ENCODE assay signal across 21 cellular contexts in genomic region chr19:10439588-10439987, GRCh38. TPM values are rescaled to one million over a fixed set of nuclear protein-coding genes. Genes with fewer than 3 reads are reported as not detected.
DNase-seq lines count a peak whose midpoint lies in the region; ATAC-seq and TF ChIP-seq lines count a peak whose summit lies in the region.
"Had no signal": no experiment of that assay in that cellular context is flagged by ENCODE, and none has a peak within 500 bp of the region (broad histone marks: within the 10 kb centered on the region; RNA-seq: fewer than 3 reads in every experiment).

No MANE protein-coding gene starts in this region.

- peaks cover 17% of the 10 kb centered on the region for H3K4me1 ChIP-seq in OCI-LY7 (ENCODE audit: insufficient read depth, low read length, poor library complexity, severe bottlenecking)
- no peaks in the 10 kb centered on the region for H3K4me1 ChIP-seq in osteoblast (ENCODE audit: insufficient read depth, low read length)
- peaks cover 3 to 20% (median 14%) of the 10 kb centered on the region in 3 donors for H3K4me1 ChIP-seq in skeletal muscle tissue (ENCODE audit: control insufficient read depth in 3 of 3, insufficient read depth in 3 of 3, low read length in 3 of 3)
- no peaks in the 10 kb centered on the region for H3K4me1 ChIP-seq in left lung
- H3K4me1 ChIP-seq: BE2C had no signal

- peaks cover 10% of the 10 kb centered on the region; the same call in 1 of the 2 replicates for H3K36me3 ChIP-seq in OCI-LY7 (ENCODE audit: insufficient read depth, low read length)
- H3K36me3 ChIP-seq in osteoblast (ENCODE audit: insufficient read depth, low read length): no peaks in the 10 kb centered on the region
- H3K36me3 ChIP-seq in skeletal muscle tissue (ENCODE audit: control insufficient read depth in 3 of 3, insufficient read depth in 3 of 3, low read length in 3 of 3): peaks cover 0 to 2% (median 0%) of the 10 kb centered on the region in 3 donors
- H3K36me3 ChIP-seq in left lung: peaks cover 0 to 10% of the 10 kb centered on the region in 2 donors
- H3K36me3 ChIP-seq: BE2C had no signal

- no peak overlapping the region for H3K27ac ChIP-seq in OCI-LY7 (ENCODE audit: low read depth, low read length, poor library complexity, severe bottlenecking)
- no peak overlapping the region for H3K27ac ChIP-seq in osteoblast (ENCODE audit: low read depth, low read length)
- H3K27ac ChIP-seq in skeletal muscle tissue (ENCODE audit: low read depth, low read length): peak overlapping the region; percentile 4
- H3K27ac ChIP-seq in left lung: no peak overlapping the region
- H3K27ac ChIP-seq: 22Rv1; BLaER1 treated with 17β-estradiol and CSF1 and Interleukin-3, amounts not matched to agents 10 nM and 100 nM had no signal

- no peaks in the 10 kb centered on the region for H4K20me1 ChIP-seq in OCI-LY7 (ENCODE audit: insufficient read depth, low read length)
- H4K20me1 ChIP-seq in osteoblast (ENCODE audit: insufficient read depth, low read length): no peaks in the 10 kb centered on the region

- no peaks in the 10 kb centered on the region for H3K9me2 ChIP-seq in OCI-LY7 (ENCODE audit: insufficient read depth, low read length)

- POLR2A ChIA-PET in OCI-LY7 (lab: Charles Lee): no interaction called here

- H3K27me3 ChIP-seq in osteoblast (ENCODE audit: insufficient read depth, low read length): no peaks in the 10 kb centered on the region
- no peaks in the 10 kb centered on the region for H3K27me3 ChIP-seq in skeletal muscle tissue (ENCODE audit: control insufficient read depth in 3 of 3, insufficient read depth in 3 of 3, low read length in 3 of 3)
- H3K27me3 ChIP-seq in left lung: no peaks in the 10 kb centered on the region
- H3K27me3 ChIP-seq: BE2C; BLaER1 treated with 17β-estradiol and CSF1 and Interleukin-3, amounts not matched to agents 10 nM and 100 nM had no signal

- no peak overlapping the region for H3K9ac ChIP-seq in skeletal muscle tissue (ENCODE audit: low read depth in 1 of 3, low read length in 3 of 3)
- H3K9ac ChIP-seq: BLaER1 treated with 17β-estradiol and CSF1 and Interleukin-3, amounts not matched to agents 10 nM and 100 nM had no signal

- peaks cover 90% of the 10 kb centered on the region for H3K79me2 ChIP-seq in OCI-LY7 (ENCODE audit: insufficient read depth, low read depth, low read length)
- no peaks in the 10 kb centered on the region for H3K79me2 ChIP-seq in osteoblast (ENCODE audit: insufficient read depth, low read length)

- ATAC-seq in HG03095 (IDR thresholded peaks at IDR 0.05; ENCODE audit: unreplicated experiment): no peak
- no peak for ATAC-seq in left lung
- ATAC-seq in GM18873 (IDR thresholded peaks at IDR 0.05; ENCODE audit: low FRiP score, unreplicated experiment): no peak
- ATAC-seq: GM12878 had no signal

- peak; percentile 2 for DNase-seq in AG08396 (ENCODE audit: low spot score)
- no peak for DNase-seq in OCI-LY7 (ENCODE audit: low spot score)
- DNase-seq in osteoblast (ENCODE audit: insufficient read length, low spot score, missing footprints): peak; percentile 36
- DNase-seq in stimulated activated CD4-positive, alpha-beta T cell treated with anti-CD3 and anti-CD28 coated beads, Interleukin-4, amount 100 ng/mL, for 4 hours: no peak
- DNase-seq in left lung: no peak
- DNase-seq: AML-193; BE2C; CD4-positive, alpha-beta T cell; CD8-positive, alpha-beta memory T cell; DMS 273 treated with DMSO at 0.1 percent for 48 hours; DMS79; EL; GDM1; GOT3; HCEC 1CT had no signal

- TSS peak; percentile 45 for BruUV-seq in OCI-LY7 (replicated peaks; lab: Mats Ljungman, UMichigan)

- TF ChIP-seq CTCF in OCI-LY7 (conservative IDR thresholded peaks at IDR 0.05; ENCODE audit: low read length): no peak
- TF ChIP-seq CTCF in osteoblast (IDR thresholded peaks at IDR 0.05; ENCODE audit: extremely low read depth, low read depth, low read length): no peak
- TF ChIP-seq CTCF in left lung (IDR thresholded peaks at IDR 0.05): no peak

- no peak overlapping the region for H3K4me3 ChIP-seq in OCI-LY7 (ENCODE audit: low read depth, low read length, poor library complexity, severe bottlenecking)
- no peak overlapping the region for H3K4me3 ChIP-seq in osteoblast (ENCODE audit: insufficient read depth, low read length)
- H3K4me3 ChIP-seq in skeletal muscle tissue (ENCODE audit: low read length in 3 of 3): no peak overlapping the region
- no peak overlapping the region for H3K4me3 ChIP-seq in left lung
- H3K4me3 ChIP-seq: BLaER1 treated with 17β-estradiol and CSF1 and Interleukin-3, amounts not matched to agents 10 nM and 100 nM; GM12878 had no signal

- H3K9me3 ChIP-seq in OCI-LY7 (ENCODE audit: low read length) (no peaks in the 10 kb centered on the region), osteoblast (ENCODE audit: low read depth, low read length) (no peaks in the 10 kb centered on the region), skeletal muscle tissue (ENCODE audit: control insufficient read depth in 3 of 3, low read length in 3 of 3) (no peaks in the 10 kb centered on the region), left lung (no peaks in the 10 kb centered on the region)
- H3K9me3 ChIP-seq: BE2C; BLaER1 treated with 17β-estradiol and CSF1 and Interleukin-3, amounts not matched to agents 10 nM and 100 nM had no signal

- H2AFZ ChIP-seq in OCI-LY7 (ENCODE audit: low read length) (no peak overlapping the region), osteoblast (ENCODE audit: low read length) (no peak overlapping the region)

- intact Hi-C loops in OCI-LY7 (cut with micrococcal nuclease; ENCODE audit: unreplicated experiment) (no loop called here), left lung (cut with DNase I) (no loop called here)

- no peak overlapping the region for H3K4me2 ChIP-seq in OCI-LY7 (ENCODE audit: low read length)
- no peak overlapping the region for H3K4me2 ChIP-seq in osteoblast (ENCODE audit: insufficient read depth, low read length)
- H3K4me2 ChIP-seq: BLaER1 treated with 17β-estradiol and CSF1 and Interleukin-3, amounts not matched to agents 10 nM and 100 nM had no signal

- CTCF ChIA-PET in OCI-LY7 (lab: Charles Lee; ENCODE audit: unreplicated experiment): no interaction called here

RNA-seq across cellular contexts. Expression of gene PDE4A, which starts 19.2 kb away (rescaled TPM):
- total RNA-seq in OCI-LY7 (2014; rRNA removed; shearing (Covaris generic)): 9.4 and 16.4 TPM in 2 replicates
- 42.4 and 45.1 TPM in 2 replicates for total RNA-seq in OCI-LY7 (2022)
- total RNA-seq in osteoblast: 5.1 and 8.3 TPM in 2 replicates
- total RNA-seq in skeletal muscle tissue: 1.0 TPM
- 10 to 100 TPM; 21.4 to 21.6 TPM for total RNA-seq in left lung

RNA-seq across cellular contexts. Expression of gene CDC37, which starts 36.2 kb away (rescaled TPM):
- total RNA-seq in OCI-LY7 (2014; rRNA removed; shearing (Covaris generic)): 332 and 345 TPM in 2 replicates
- total RNA-seq in OCI-LY7 (2022) (269 and 271 TPM in 2 replicates), osteoblast (131 and 154 TPM in 2 replicates), skeletal muscle tissue (73.1 TPM), left lung (100 to 1,000 TPM; 120 to 148 TPM)

RNA-seq across cellular contexts. Expression of gene TYK2, which starts 59.2 kb away (rescaled TPM):
- 151 and 185 TPM in 2 replicates for total RNA-seq in OCI-LY7 (2014; rRNA removed; shearing (Covaris generic))
- 214 and 216 TPM in 2 replicates for total RNA-seq in OCI-LY7 (2022)
- 52.5 and 72.7 TPM in 2 replicates for total RNA-seq in osteoblast
- total RNA-seq in skeletal muscle tissue: 38.1 TPM
- 100 to 1,000 TPM; 133 to 175 TPM for total RNA-seq in left lung

Comparison
In these comparisons a context has a peak if more than half of its experiments do, and no peak if none do; other contexts are left out.
1. DNase-seq: peak in AG08396 (single experiment) and osteoblast (single experiment); none in OCI-LY7 (single experiment), stimulated activated CD4-positive, alpha-beta T cell treated with anti-CD3 and anti-CD28 coated beads, Interleukin-4, amount 100 ng/mL, for 4 hours (0 of 2) and left lung (0 of 2).